25 cellular contexts compared by ENCODE assay signal in genomic region chr4:45100936-45101818, GRCh38.
DNase-seq lines count a peak whose midpoint lies in the region; ATAC-seq and TF ChIP-seq lines count a peak whose summit lies in the region.
"Had no signal": no experiment of that assay in that cellular context is flagged by ENCODE, and none has a peak within 500 bp of the region (broad histone marks: within the 10 kb centered on the region; RNA-seq: fewer than 3 reads in every experiment).

No MANE protein-coding gene starts in this region.

- no peaks in the 10 kb centered on the region for H3K27me3 ChIP-seq in ovary
- H3K27me3 ChIP-seq: heart right ventricle, SJSA1, spleen had no signal

- H3K36me3 ChIP-seq in ovary = no peaks in the 10 kb centered on the region
- H3K36me3 ChIP-seq: heart right ventricle, SJSA1, spleen had no signal

- H3K4me3 ChIP-seq in ovary = no peak overlapping the region
- H3K4me3 ChIP-seq: heart right ventricle, SJSA1, spleen had no signal

- intact Hi-C loops in sciatic nerve (cut with DNase I) = no loop called here
- intact Hi-C loops in ovary (cut with DNase I) = no loop called here

- TF ChIP-seq POLR2A in ovary (IDR thresholded peaks at IDR 0.05) = no peak

- peak; percentile 2 for DNase-seq in M059J (ENCODE audit: low read depth)
- peak; percentile 7 for DNase-seq in amniotic epithelial cell (ENCODE audit: low read depth)
- DNase-seq in iris pigment epithelial cell (ENCODE audit: low read depth) = peak; percentile 33
- DNase-seq in sciatic nerve (ENCODE audit: low spot score) = peak; percentile 38
- DNase-seq in ovary = no peak
- no peak for DNase-seq in SW 1271 (lab: John Stamatoyannopoulos, UW)
- DNase-seq: activated CD4-positive, alpha-beta memory T cell treated with anti-CD3 and anti-CD28 coated beads for 36 hours; activated CD8-positive, alpha-beta memory T cell treated with anti-CD3 and anti-CD28 coated beads, Interleukin-2, amount 50 U/mL, for 4 hours; activated naive CD4-positive, alpha-beta T cell treated with anti-CD3 and anti-CD28 coated beads, Interleukin-2, amount 10 ng/mL, durations not matched to agents 7 days and 5 days; amniotic stem cell; Caco-2; foreskin fibroblast; GF-D8; heart right ventricle; naive thymus-derived CD4-positive, alpha-beta T cell; NCI-H1105; NCI-H187 treated with DMSO at 0.1 percent for 48 hours; NCI-H774; occipital lobe; spleen; T-helper 1 cell had no signal

- H3K9me3 ChIP-seq in ovary = no peaks in the 10 kb centered on the region
- H3K9me3 ChIP-seq: Caco-2, SJSA1 had no signal

- WGBS in ovary, 3 donors = 84 to 93% (median 86%) methylated on average over 6 of the region's 6 CpGs

- TF ChIP-seq CTCF in ovary (IDR thresholded peaks at IDR 0.05) = no peak

- ATAC-seq in sciatic nerve (no peak), HG03108 (IDR thresholded peaks at IDR 0.05; ENCODE audit: unreplicated experiment) (no peak)
- ATAC-seq: activated CD4-positive, CD25-positive, alpha-beta regulatory T cell treated with anti-CD3 and anti-CD28 coated beads, Interleukin-2, amount 50 U/mL, for 24 hours; heart right ventricle; left lobe of liver; naive thymus-derived CD4-positive, alpha-beta T cell had no signal

- H3K27ac ChIP-seq in ovary = no peak overlapping the region
- H3K27ac ChIP-seq: heart right ventricle, SJSA1, spleen had no signal

- no peaks in the 10 kb centered on the region for H3K4me1 ChIP-seq in ovary (ENCODE audit: insufficient read depth)
- H3K4me1 ChIP-seq: Caco-2, heart right ventricle, SJSA1, spleen had no signal

- TF ChIP-seq EP300 in ovary (IDR thresholded peaks at IDR 0.05) = no peak

Comparison
In these comparisons a context has a peak if more than half of its experiments do, and no peak if none do; other contexts are left out.
1. DNase-seq: peak in M059J (single experiment), amniotic epithelial cell (single experiment), iris pigment epithelial cell (single experiment) and sciatic nerve (single experiment); none in ovary (0 of 5) and SW 1271 (0 of 2).